9 cellular contexts compared by ENCODE assay signal in the genomic region with DNA sequence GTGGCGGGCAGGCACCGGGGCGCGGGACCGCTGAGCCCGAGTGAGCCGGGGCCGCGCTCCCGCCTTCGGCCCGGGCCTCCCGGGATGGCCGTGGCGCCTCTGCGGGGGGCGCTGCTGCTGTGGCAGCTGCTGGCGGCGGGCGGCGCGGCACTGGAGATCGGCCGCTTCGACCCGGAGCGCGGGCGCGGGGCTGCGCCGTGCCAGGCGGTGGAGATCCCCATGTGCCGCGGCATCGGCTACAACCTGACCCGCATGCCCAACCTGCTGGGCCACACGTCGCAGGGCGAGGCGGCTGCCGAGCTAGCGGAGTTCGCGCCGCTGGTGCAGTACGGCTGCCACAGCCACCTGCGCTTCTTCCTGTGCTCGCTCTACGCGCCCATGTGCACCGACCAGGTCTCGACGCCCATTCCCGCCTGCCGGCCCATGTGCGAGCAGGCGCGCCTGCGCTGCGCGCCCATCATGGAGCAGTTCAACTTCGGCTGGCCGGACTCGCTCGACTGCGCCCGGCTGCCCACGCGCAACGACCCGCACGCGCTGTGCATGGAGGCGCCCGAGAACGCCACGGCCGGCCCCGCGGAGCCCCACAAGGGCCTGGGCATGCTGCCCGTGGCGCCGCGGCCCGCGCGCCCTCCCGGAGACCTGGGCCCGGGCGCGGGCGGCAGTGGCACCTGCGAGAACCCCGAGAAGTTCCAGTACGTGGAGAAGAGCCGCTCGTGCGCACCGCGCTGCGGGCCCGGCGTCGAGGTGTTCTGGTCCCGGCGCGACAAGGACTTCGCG. TPM values are rescaled to one million over a fixed set of nuclear protein-coding genes. Genes with fewer than 3 reads are reported as not detected.
DNase-seq lines count a peak whose midpoint lies in the region; ATAC-seq and TF ChIP-seq lines count a peak whose summit lies in the region.
"Had no signal": no experiment of that assay in that cellular context is flagged by ENCODE, and none has a peak within 500 bp of the region (broad histone marks: within the 10 kb centered on the region; RNA-seq: fewer than 3 reads in every experiment).

No MANE protein-coding gene starts in this region.

- no peaks in the 10 kb centered on the region for H3K9me2 ChIP-seq in DOHH2 (replicated peaks; ENCODE audit: control insufficient read depth, low read length)

- TF ChIP-seq CTCF in DOHH2 (IDR thresholded peaks at IDR 0.05; ENCODE audit: low read depth, low read length, poor library complexity, severe bottlenecking) (no peak), activated B cell treated with CpG ODN at 0.5 μM for 24 hours (IDR thresholded peaks at IDR 0.05) (no peak), lower lobe of right lung (IDR thresholded peaks at IDR 0.05) (no peak), progenitor cell of endocrine pancreas (IDR thresholded peaks at IDR 0.05; ENCODE audit: unreplicated experiment) (no peak)

- peak overlapping the region; percentile 71 for H3K4me3 ChIP-seq in DOHH2 (ENCODE audit: low read length)
- peak overlapping the region; percentile 48 for H3K4me3 ChIP-seq in lower lobe of right lung

- H3F3A ChIP-seq in DOHH2 (ENCODE audit: control insufficient read depth, insufficient read depth), result peaks cover 11% of the 10 kb centered on the region

- H3K27me3 Mint-ChIP-seq in activated B cell treated with CpG ODN at 0.5 μM for 24 hours, result peaks cover 8% of the 10 kb centered on the region
- peaks cover 13% of the 10 kb centered on the region for H3K27me3 Mint-ChIP-seq in progenitor cell of endocrine pancreas

- no peak overlapping the region for H3K27ac ChIP-seq in DOHH2 (ENCODE audit: low read depth, low read length)
- no peak overlapping the region for H3K27ac ChIP-seq in lower lobe of right lung

- intact Hi-C loops in activated B cell treated with CpG ODN at 0.5 μM for 24 hours (cut with micrococcal nuclease), result loop anchor here (1.0 to 2.0 kb wide), 3 partner anchors 88 to 145 kb away; a partner anchor contains a TSS
- intact Hi-C loops in lower lobe of right lung (cut with DNase I), result no loop called here

- H3K27ac Mint-ChIP-seq in activated B cell treated with CpG ODN at 0.5 μM for 24 hours, result no peak overlapping the region
- no peak overlapping the region for H3K27ac Mint-ChIP-seq in progenitor cell of endocrine pancreas

- H4K20me1 ChIP-seq in DOHH2 (ENCODE audit: control insufficient read depth, insufficient read depth, low read depth, low read length), result peaks cover 4% of the 10 kb centered on the region

- H3K4me1 ChIP-seq in DOHH2 (ENCODE audit: control insufficient read depth, low read length) (no peaks in the 10 kb centered on the region), lower lobe of right lung (peaks cover 6% of the 10 kb centered on the region)

- H3K9me3 ChIP-seq in DOHH2 (ENCODE audit: control insufficient read depth, insufficient read depth, low read length) (no peaks in the 10 kb centered on the region), lower lobe of right lung (no peaks in the 10 kb centered on the region)

- H3K9me3 Mint-ChIP-seq in activated B cell treated with CpG ODN at 0.5 μM for 24 hours (peaks cover 3% of the 10 kb centered on the region), progenitor cell of endocrine pancreas (ENCODE audit: low read depth) (no peaks in the 10 kb centered on the region)

- peaks cover 3% of the 10 kb centered on the region for H3K36me3 Mint-ChIP-seq in activated B cell treated with CpG ODN at 0.5 μM for 24 hours (ENCODE audit: low read depth)
- peaks cover 2% of the 10 kb centered on the region for H3K36me3 Mint-ChIP-seq in progenitor cell of endocrine pancreas (ENCODE audit: insufficient read depth)

- POLR2A ChIA-PET in activated B cell treated with CpG ODN at 0.5 μM for 24 hours (lab: Charles Lee), result no interaction called here

- H3K4me1 Mint-ChIP-seq in activated B cell treated with CpG ODN at 0.5 μM for 24 hours (peaks cover 6% of the 10 kb centered on the region), progenitor cell of endocrine pancreas (ENCODE audit: low read depth) (peaks cover 2% of the 10 kb centered on the region)

- H3K36me3 ChIP-seq in DOHH2 (ENCODE audit: control insufficient read depth, low read length), result peaks cover 3% of the 10 kb centered on the region
- peaks cover 4% of the 10 kb centered on the region for H3K36me3 ChIP-seq in lower lobe of right lung

- no peaks in the 10 kb centered on the region for H3K79me2 ChIP-seq in DOHH2 (ENCODE audit: control insufficient read depth, low read length)

- H3K4me2 ChIP-seq in DOHH2 (ENCODE audit: low read length), result peak overlapping the region; percentile 82; the same call in 1 of the 2 replicates

- H3K4me3 Mint-ChIP-seq in activated B cell treated with CpG ODN at 0.5 μM for 24 hours (peak overlapping the region; percentile 61), progenitor cell of endocrine pancreas (ENCODE audit: low read depth) (no peak overlapping the region)

- DNase-seq in activated B cell treated with CpG ODN at 0.5 μM for 24 hours (no peak), lower lobe of right lung (no peak), DMS79 treated with DMSO at 0.1 percent for 48 hours (lab: John Stamatoyannopoulos, UW) (no peak), NCI-H1105 treated with DMSO at 0.1 percent for 48 hours (lab: John Stamatoyannopoulos, UW) (no peak), progenitor cell of endocrine pancreas (ENCODE audit: low spot score, unreplicated experiment) (no peak), DMS114 treated with DMSO at 0.1 percent for 48 hours (lab: John Stamatoyannopoulos, UW; ENCODE audit: unreplicated experiment) (no peak)

- CTCF ChIA-PET in activated B cell treated with CpG ODN at 0.5 μM for 24 hours (lab: Charles Lee), result no interaction called here

- H3K27me3 ChIP-seq in DOHH2 (ENCODE audit: control insufficient read depth, low read length), result no peaks in the 10 kb centered on the region; the same call in 1 of the 2 replicates
- peaks cover 38% of the 10 kb centered on the region for H3K27me3 ChIP-seq in lower lobe of right lung (ENCODE audit: low read depth)

- peak; percentile 11 for ATAC-seq in GM21723 (IDR thresholded peaks at IDR 0.05; ENCODE audit: unreplicated experiment)
- peak; percentile 38 for ATAC-seq in activated B cell treated with CpG ODN at 0.5 μM for 24 hours (ENCODE audit: low read depth)
- peak in 1 of 2 donors; percentile 1 for ATAC-seq in lower lobe of right lung

RNA-seq across cellular contexts. Expression of a gene that starts 0.5 kb away (rescaled TPM):
- total RNA-seq in activated B cell treated with CpG ODN at 0.5 μM for 24 hours (0.27 and 0.35 TPM in 2 replicates), lower lobe of right lung (0.92 TPM), progenitor cell of endocrine pancreas (1.6 and 1.8 TPM in 2 replicates)
- total RNA-seq: HT1080 had no signal
